ENCODE assay signal across 8 cellular contexts in genomic region chr13:52405369-52405766, GRCh38. TPM values are rescaled to one million over a fixed set of nuclear protein-coding genes. Genes with fewer than 3 reads are reported as not detected.
DNase-seq lines count a peak whose midpoint lies in the region; ATAC-seq and TF ChIP-seq lines count a peak whose summit lies in the region.

No MANE protein-coding gene starts in this region.

- peak overlapping the region; percentile 30; the same call in 1 of the 2 replicates for H3K4me3 ChIP-seq in SJSA1
- peak overlapping the region; percentile 65 for H3K4me3 ChIP-seq in fibroblast of villous mesenchyme (ENCODE audit: low read depth, low read length)
- no peak overlapping the region for H3K4me3 ChIP-seq in mucosa of descending colon

- H3K9me3 Mint-ChIP-seq in progenitor cell of endocrine pancreas (ENCODE audit: low read depth), result no peaks in the 10 kb centered on the region

- ATAC-seq in mucosa of descending colon, result no peak
- ATAC-seq in HG03354 (IDR thresholded peaks at IDR 0.05; ENCODE audit: poor library complexity, severe bottlenecking, unreplicated experiment), result no peak

- DNase-seq in Daoy (ENCODE audit: low read depth) (peak; percentile 7), SJSA1 (ENCODE audit: low read depth in 1 of 2, low spot score in 2 of 2) (no peak), fibroblast of villous mesenchyme (ENCODE audit: low read depth) (peak; percentile 5), progenitor cell of endocrine pancreas (ENCODE audit: low spot score, unreplicated experiment) (no peak), mucosa of descending colon (no peak), NCI-H748 treated with DMSO at 0.1 percent for 48 hours (lab: John Stamatoyannopoulos, UW) (no peak), COLO829 (ENCODE audit: low spot score) (no peak)

- H3K27ac ChIP-seq in SJSA1, result no peak overlapping the region

- H3K9me3 ChIP-seq in SJSA1 (replicated peaks) (no peaks in the 10 kb centered on the region), mucosa of descending colon (no peaks in the 10 kb centered on the region)

- H3K36me3 Mint-ChIP-seq in progenitor cell of endocrine pancreas (ENCODE audit: insufficient read depth), result peaks cover 8% of the 10 kb centered on the region

- H3K4me1 Mint-ChIP-seq in progenitor cell of endocrine pancreas (ENCODE audit: low read depth), result peaks cover 3% of the 10 kb centered on the region

- no peak overlapping the region for H3K27ac Mint-ChIP-seq in progenitor cell of endocrine pancreas

- intact Hi-C loops in mucosa of descending colon (cut with DNase I, micrococcal nuclease), result no loop called here

- H3K36me3 ChIP-seq in SJSA1 (no peaks in the 10 kb centered on the region), mucosa of descending colon (ENCODE audit: low read depth) (no peaks in the 10 kb centered on the region)

- H3K27me3 Mint-ChIP-seq in progenitor cell of endocrine pancreas, result peaks cover 38% of the 10 kb centered on the region

- peak overlapping the region; percentile 53 for H3K4me3 Mint-ChIP-seq in progenitor cell of endocrine pancreas (ENCODE audit: low read depth)

- peaks cover 32% of the 10 kb centered on the region for H3K27me3 ChIP-seq in SJSA1 (replicated peaks)

- H3K4me1 ChIP-seq in SJSA1 (replicated peaks), result peaks cover 7% of the 10 kb centered on the region
- H3K4me1 ChIP-seq in mucosa of descending colon (ENCODE audit: low read depth), result peaks cover 13% of the 10 kb centered on the region

- no peak for TF ChIP-seq CTCF in fibroblast of villous mesenchyme (IDR thresholded peaks at IDR 0.05; ENCODE audit: insufficient read depth, low read depth, low read length)
- TF ChIP-seq CTCF in progenitor cell of endocrine pancreas (IDR thresholded peaks at IDR 0.05; ENCODE audit: unreplicated experiment), result no peak
- no peak for TF ChIP-seq CTCF in mucosa of descending colon (IDR thresholded peaks at IDR 0.05)

RNA-seq across cellular contexts. Expression of gene THSD1, which starts 0.6 kb away (rescaled TPM):
- 2.7 and 4.0 TPM in 2 replicates for total RNA-seq in Daoy (2014; rRNA removed; shearing (Covaris generic))
- total RNA-seq in SJSA1 (2014; rRNA removed; shearing (Covaris generic)), result 0.34 and 0.75 TPM in 2 replicates
- 1.9 and 9.9 TPM in 2 replicates for total RNA-seq in fibroblast of villous mesenchyme
- total RNA-seq in progenitor cell of endocrine pancreas, result 1.7 TPM in 2 replicates
- 1 to 10 TPM; 1.2 to 3.2 (median 2.0) TPM for total RNA-seq in mucosa of descending colon

RNA-seq across cellular contexts. Expression of gene VPS36, which starts 45.1 kb away (rescaled TPM):
- total RNA-seq in Daoy (2014; rRNA removed; shearing (Covaris generic)), result 21.3 and 34.0 TPM in 2 replicates
- 33.1 and 42.3 TPM in 2 replicates for total RNA-seq in SJSA1 (2014; rRNA removed; shearing (Covaris generic))
- 33.8 and 39.3 TPM in 2 replicates for total RNA-seq in fibroblast of villous mesenchyme
- 48.9 and 49.6 TPM in 2 replicates for total RNA-seq in progenitor cell of endocrine pancreas
- total RNA-seq in mucosa of descending colon, result 10 to 100 TPM; 44.3 to 71.3 (median 58.1) TPM

RNA-seq across cellular contexts. Expression of gene CKAP2, which starts 49.9 kb away (rescaled TPM):
- 50.0 and 58.6 TPM in 2 replicates for total RNA-seq in Daoy (2014; rRNA removed; shearing (Covaris generic))
- 57.8 and 77.7 TPM in 2 replicates for total RNA-seq in SJSA1 (2014; rRNA removed; shearing (Covaris generic))
- total RNA-seq in fibroblast of villous mesenchyme (20.9 and 39.3 TPM in 2 replicates), progenitor cell of endocrine pancreas (49.4 and 51.7 TPM in 2 replicates), mucosa of descending colon (10 to 100 TPM in 1 of 3 donors, 1 to 10 TPM in 2; 5.7 to 18.8 (median 9.8) TPM)

Comparison
In these comparisons a context has a peak if more than half of its experiments do, and no peak if none do; other contexts are left out.
1. DNase-seq: peak in Daoy (single experiment) and fibroblast of villous mesenchyme (single experiment); none in SJSA1 (0 of 2), progenitor cell of endocrine pancreas (single experiment), mucosa of descending colon (0 of 3), NCI-H748 treated with DMSO at 0.1 percent for 48 hours (single experiment) and COLO829 (single experiment).